16 cellular contexts compared by ENCODE assay signal in the genomic region with DNA sequence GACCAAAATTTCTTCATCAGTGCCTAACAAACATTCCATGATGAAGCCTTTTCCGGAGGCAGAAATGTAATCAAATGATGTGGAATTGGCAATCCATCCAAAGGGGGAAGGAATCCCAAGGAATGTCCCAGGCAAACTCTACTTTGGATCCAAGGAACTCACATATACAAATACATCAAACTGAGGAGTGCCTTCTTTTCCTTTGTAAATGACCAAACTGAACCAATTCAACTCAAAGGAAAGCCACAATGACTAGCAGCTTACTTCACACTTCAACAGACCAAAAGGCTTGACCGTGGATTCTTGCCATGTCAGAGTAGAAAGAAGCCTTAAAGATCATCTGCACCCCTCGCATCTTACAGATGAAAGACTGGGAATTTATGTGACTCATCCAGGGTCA.
DNase-seq lines count a peak whose midpoint lies in the region; TF ChIP-seq lines count a peak whose summit lies in the region.
"Had no signal": no experiment of that assay in that cellular context is flagged by ENCODE, and none has a peak within 500 bp of the region (broad histone marks: within the 10 kb centered on the region; RNA-seq: fewer than 3 reads in every experiment).

No MANE protein-coding gene starts in this region.

- no peak overlapping the region for H3K27ac ChIP-seq in smooth muscle cell (ENCODE audit: low read depth)
- H3K27ac ChIP-seq: Peyer's patch had no signal

- no peaks in the 10 kb centered on the region for H4K20me1 ChIP-seq in smooth muscle cell (ENCODE audit: low read depth)

- H3K9ac ChIP-seq in adipocyte (ENCODE audit: low read length) (no peak overlapping the region), smooth muscle cell (ENCODE audit: low read depth) (no peak overlapping the region)

- no peaks in the 10 kb centered on the region for H3K36me3 ChIP-seq in adipocyte (ENCODE audit: control insufficient read depth, insufficient read depth, low read length, severe bottlenecking)
- H3K36me3 ChIP-seq in smooth muscle cell (ENCODE audit: low read depth): no peaks in the 10 kb centered on the region
- H3K36me3 ChIP-seq: BE2C, Peyer's patch had no signal

- TF ChIP-seq CTCF in fibroblast of villous mesenchyme (IDR thresholded peaks at IDR 0.05; ENCODE audit: insufficient read depth, low read depth, low read length): no peak
- TF ChIP-seq CTCF in smooth muscle cell (IDR thresholded peaks at IDR 0.05; ENCODE audit: borderline replicate concordance, insufficient read depth, poor library complexity, severe bottlenecking): no peak

- no peaks in the 10 kb centered on the region for H3K79me2 ChIP-seq in smooth muscle cell (ENCODE audit: low read depth)

- no peak overlapping the region for H3K4me3 ChIP-seq in adipocyte (ENCODE audit: low read length)
- no peak overlapping the region for H3K4me3 ChIP-seq in fibroblast of villous mesenchyme (ENCODE audit: low read depth, low read length)
- no peak overlapping the region for H3K4me3 ChIP-seq in smooth muscle cell
- H3K4me3 ChIP-seq: Peyer's patch had no signal

- 62% methylated on average over 3 of the region's 3 CpGs for WGBS in smooth muscle cell (ENCODE audit: low lambda C conversion rate)

- no peaks in the 10 kb centered on the region for H3F3A ChIP-seq in smooth muscle cell (ENCODE audit: low read depth)

- H3K9me3 ChIP-seq in adipocyte (ENCODE audit: control insufficient read depth, low read length): peaks cover 3% of the 10 kb centered on the region
- H3K9me3 ChIP-seq in smooth muscle cell (replicated peaks; ENCODE audit: low read depth): no peaks in the 10 kb centered on the region
- H3K9me3 ChIP-seq: BE2C, Peyer's patch had no signal

- DNase-seq in AG08396 (ENCODE audit: low spot score) (peak; percentile 50), HCEC 1CT (peak; percentile 72), adipocyte (ENCODE audit: low read depth) (peak; percentile 53), fibroblast of villous mesenchyme (ENCODE audit: low read depth) (peak; percentile 22), NCI-H345 treated with DMSO at 0.1 percent for 48 hours (lab: John Stamatoyannopoulos, UW; ENCODE audit: unreplicated experiment) (no peak), smooth muscle cell (lab: John Stamatoyannopoulos, UW; ENCODE audit: unreplicated experiment) (no peak), HuH-7 (ENCODE audit: low spot score) (no peak)
- no peak for DNase-seq in effector CD4-positive, alpha-beta T cell
- DNase-seq: BE2C, Karpas-422, NCI-H1105 treated with DMSO at 0.1 percent for 48 hours, NCI-H187 treated with DMSO at 0.1 percent for 48 hours, NCI-H2171, NCI-H510A, Peyer's patch, SHP77 had no signal

- H3K4me1 ChIP-seq in adipocyte (ENCODE audit: control insufficient read depth, insufficient read depth, low read length) (peaks cover 17% of the 10 kb centered on the region), smooth muscle cell (ENCODE audit: low read depth) (no peaks in the 10 kb centered on the region)
- H3K4me1 ChIP-seq: Peyer's patch had no signal

- no peak overlapping the region for H2AFZ ChIP-seq in smooth muscle cell (ENCODE audit: low read depth)

- H3K27me3 ChIP-seq in adipocyte (replicated peaks; ENCODE audit: control insufficient read depth, insufficient read depth, low read length) (peaks cover 18% of the 10 kb centered on the region), smooth muscle cell (ENCODE audit: low read depth) (peaks cover 38% of the 10 kb centered on the region)
- H3K27me3 ChIP-seq: BE2C, Peyer's patch had no signal

- no peak overlapping the region for H3K4me2 ChIP-seq in smooth muscle cell

Comparison
In these comparisons a context has a peak if more than half of its experiments do, and no peak if none do; other contexts are left out.
1. DNase-seq: peak in AG08396 (single experiment), HCEC 1CT (single experiment), adipocyte (single experiment) and fibroblast of villous mesenchyme (single experiment); none in effector CD4-positive, alpha-beta T cell (single experiment), NCI-H345 treated with DMSO at 0.1 percent for 48 hours (single experiment), smooth muscle cell (single experiment) and HuH-7 (single experiment).